Comparison of ENCODE assay signal across 10 cellular contexts in genomic region chr12:65742481-65742971, GRCh38.
DNase-seq lines count a peak whose midpoint lies in the region; ATAC-seq and TF ChIP-seq lines count a peak whose summit lies in the region.
"Had no signal": no experiment of that assay in that cellular context is flagged by ENCODE, and none has a peak within 500 bp of the region (broad histone marks: within the 10 kb centered on the region; RNA-seq: fewer than 3 reads in every experiment).

No MANE protein-coding gene starts in this region.

- intact Hi-C loops in Panc1 (cut with micrococcal nuclease; ENCODE audit: unreplicated experiment), result loop anchor here (10.0 kb wide), 2 partner anchors 82 to 138 kb away; partner anchors contain the start of gene HMGA2

- peaks cover 6% of the 10 kb centered on the region for H3K27me3 Mint-ChIP-seq in nephron progenitor cell (ENCODE audit: low read depth, poor library complexity)

- peaks cover 3% of the 10 kb centered on the region; the same call in 1 of the 2 replicates for H3K9me3 ChIP-seq in Panc1 (ENCODE audit: control insufficient read depth, insufficient read depth, low read depth, low read length)
- H3K9me3 ChIP-seq in esophagus (ENCODE audit: control insufficient read depth in 2 of 2, insufficient read depth in 1 of 2, low read depth in 1 of 2, low read length in 1 of 2), result peaks cover 0 to 4% of the 10 kb centered on the region in 2 donors

- peak overlapping the region; percentile 91 for H3K4me3 Mint-ChIP-seq in nephron progenitor cell

- peak overlapping the region; percentile 48; the same call in 1 of the 2 replicates for H3K27ac ChIP-seq in Panc1 (ENCODE audit: low read length)
- H3K27ac ChIP-seq in esophagus (ENCODE audit: low read depth in 2 of 2, low read length in 1 of 2), result no peak overlapping the region

- H3K4me1 ChIP-seq in Panc1 (ENCODE audit: control insufficient read depth, insufficient read depth, low read length) (peaks cover 16% of the 10 kb centered on the region), esophagus (ENCODE audit: control insufficient read depth in 2 of 2, insufficient read depth in 2 of 2, low read length in 1 of 2) (peaks cover 4 to 9% of the 10 kb centered on the region in 2 donors)

- TF ChIP-seq CTCF in Panc1 (IDR thresholded peaks at IDR 0.05), result no peak
- TF ChIP-seq CTCF in nephron progenitor cell (IDR thresholded peaks at IDR 0.05), result no peak

- H3K4me1 Mint-ChIP-seq in nephron progenitor cell, result peaks cover 69% of the 10 kb centered on the region

- ATAC-seq in Panc1, result no peak

- in situ Hi-C loops in Panc1 (cut with HindIII; ENCODE audit: low pct_unique_long_range_greater_than_20kb, low sequenced_read_pairs), result no loop called here

- H3K4me3 ChIP-seq in Panc1 (ENCODE audit: low read depth in 2 of 2, low read length in 2 of 2) (peak overlapping the region; percentile 75 to 76), esophagus (ENCODE audit: low read depth in 1 of 2, low read length in 2 of 2) (peak overlapping the region; percentile 53 to 59)

- POLR2A ChIA-PET in Panc1 (lab: Charles Lee), result no interaction called here

- WGBS in esophagus, 2 donors, result 20 to 31% methylated on average over 27 to 36 of the region's 36 CpGs

- H3K36me3 ChIP-seq in Panc1 (ENCODE audit: control insufficient read depth, insufficient read depth, low read length) (no peaks in the 10 kb centered on the region), esophagus (ENCODE audit: control insufficient read depth in 2 of 2, insufficient read depth in 2 of 2, low read length in 1 of 2) (no peaks in the 10 kb centered on the region)

- peaks cover 35% of the 10 kb centered on the region for H3K9me3 Mint-ChIP-seq in nephron progenitor cell
- H3K9me3 Mint-ChIP-seq: activated naive CD4-positive, alpha-beta T cell treated with anti-CD3 and anti-CD28 coated beads, Interleukin-2, amount 50 U/mL, for 72 hours had no signal

- H3K36me3 Mint-ChIP-seq in nephron progenitor cell (ENCODE audit: low read depth), result peaks cover 29% of the 10 kb centered on the region
- H3K36me3 Mint-ChIP-seq: activated naive CD4-positive, alpha-beta T cell treated with anti-CD3 and anti-CD28 coated beads, Interleukin-2, amount 50 U/mL, for 72 hours had no signal

- DNase-seq in AG08395 (ENCODE audit: low spot score) (peak; percentile 52), Panc1 (ENCODE audit: low read depth, low spot score) (no peak), nephron progenitor cell (peak; percentile 48), kidney glomerular epithelial cell (lab: John Stamatoyannopoulos, UW) (no peak), NCI-H2196 (lab: John Stamatoyannopoulos, UW; ENCODE audit: unreplicated experiment) (no peak)
- no peak for DNase-seq in activated effector memory CD4-positive, alpha-beta T cell treated with anti-CD3 and anti-CD28 coated beads, Interleukin-2, amount 50 U/mL, for 16 hours
- DNase-seq in activated CD4-positive, CD25-positive, alpha-beta regulatory T cell (lab: John Stamatoyannopoulos, UW), result no peak
- DNase-seq: KBM-7 had no signal

- no peaks in the 10 kb centered on the region for H3K27me3 ChIP-seq in Panc1 (ENCODE audit: control insufficient read depth, insufficient read depth, low read length)
- H3K27me3 ChIP-seq in esophagus (ENCODE audit: control insufficient read depth in 1 of 2, insufficient read depth in 2 of 2, low read length in 2 of 2), result peaks cover 0 to 5% of the 10 kb centered on the region in 2 donors

- BruUV-seq in Panc1 (replicated peaks; lab: Mats Ljungman, UMichigan), result no TSS peak

- H3K27ac Mint-ChIP-seq in nephron progenitor cell, result peak overlapping the region; percentile 99
- H3K27ac Mint-ChIP-seq: activated naive CD4-positive, alpha-beta T cell treated with anti-CD3 and anti-CD28 coated beads, Interleukin-2, amount 50 U/mL, for 72 hours had no signal

- CTCF ChIA-PET in Panc1 (lab: Charles Lee), result interaction anchor here (0.6 kb wide), 1 partner anchor 71 kb away, joined by 4 read pairs; no protein-coding TSS in a partner anchor

Comparison
In these comparisons a context has a peak if more than half of its experiments do, and no peak if none do; other contexts are left out.
1. DNase-seq: peak in AG08395 (single experiment) and nephron progenitor cell (single experiment); none in Panc1 (single experiment), kidney glomerular epithelial cell (single experiment), activated effector memory CD4-positive, alpha-beta T cell treated with anti-CD3 and anti-CD28 coated beads, Interleukin-2, amount 50 U/mL, for 16 hours (single experiment), NCI-H2196 (single experiment) and activated CD4-positive, CD25-positive, alpha-beta regulatory T cell (0 of 4).